ENCODE assay signal across 1 cellular context in the genomic region with DNA sequence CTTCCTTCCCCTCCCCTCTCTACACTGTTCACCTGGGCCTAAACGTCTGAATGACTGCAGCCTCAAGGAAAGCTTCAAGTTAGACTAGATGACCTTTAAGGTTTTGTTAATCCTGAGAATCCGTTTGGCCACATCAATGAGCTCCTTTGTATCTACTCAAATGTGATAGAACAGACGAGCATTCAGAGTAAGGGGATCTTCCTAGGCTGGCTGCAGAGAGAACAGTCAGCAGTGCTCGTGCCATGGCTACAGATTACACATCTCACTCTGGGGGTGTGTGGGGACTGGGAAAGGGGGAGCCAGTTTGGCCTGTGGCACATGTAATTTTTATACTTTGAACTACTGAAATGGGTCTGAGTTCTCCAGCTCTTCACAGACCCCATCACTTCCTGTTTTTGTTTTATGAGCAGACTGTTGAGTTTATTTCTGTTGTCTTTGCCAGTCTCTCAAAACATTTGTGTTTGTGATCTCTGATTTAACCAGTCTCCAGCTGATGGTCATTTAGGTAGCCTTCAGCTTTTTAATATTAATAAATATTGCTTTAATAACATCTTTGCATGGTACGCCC.
TF ChIP-seq lines count a peak whose summit lies in the region.

No MANE protein-coding gene starts in this region.

TF ChIP-seq in GM12878, 131 proteins besides CTCF, POLR2A, EP300 and RAD21 (continues in another document):
- TF ChIP-seq, protein P1, sequence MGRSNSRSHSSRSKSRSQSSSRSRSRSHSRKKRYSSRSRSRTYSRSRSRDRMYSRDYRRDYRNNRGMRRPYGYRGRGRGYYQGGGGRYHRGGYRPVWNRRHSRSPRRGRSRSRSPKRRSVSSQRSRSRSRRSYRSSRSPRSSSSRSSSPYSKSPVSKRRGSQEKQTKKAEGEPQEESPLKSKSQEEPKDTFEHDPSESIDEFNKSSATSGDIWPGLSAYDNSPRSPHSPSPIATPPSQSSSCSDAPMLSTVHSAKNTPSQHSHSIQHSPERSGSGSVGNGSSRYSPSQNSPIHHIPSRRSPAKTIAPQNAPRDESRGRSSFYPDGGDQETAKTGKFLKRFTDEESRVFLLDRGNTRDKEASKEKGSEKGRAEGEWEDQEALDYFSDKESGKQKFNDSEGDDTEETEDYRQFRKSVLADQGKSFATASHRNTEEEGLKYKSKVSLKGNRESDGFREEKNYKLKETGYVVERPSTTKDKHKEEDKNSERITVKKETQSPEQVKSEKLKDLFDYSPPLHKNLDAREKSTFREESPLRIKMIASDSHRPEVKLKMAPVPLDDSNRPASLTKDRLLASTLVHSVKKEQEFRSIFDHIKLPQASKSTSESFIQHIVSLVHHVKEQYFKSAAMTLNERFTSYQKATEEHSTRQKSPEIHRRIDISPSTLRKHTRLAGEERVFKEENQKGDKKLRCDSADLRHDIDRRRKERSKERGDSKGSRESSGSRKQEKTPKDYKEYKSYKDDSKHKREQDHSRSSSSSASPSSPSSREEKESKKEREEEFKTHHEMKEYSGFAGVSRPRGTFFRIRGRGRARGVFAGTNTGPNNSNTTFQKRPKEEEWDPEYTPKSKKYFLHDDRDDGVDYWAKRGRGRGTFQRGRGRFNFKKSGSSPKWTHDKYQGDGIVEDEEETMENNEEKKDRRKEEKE (IDR thresholded peaks at IDR 0.05): no peak
- no peak for TF ChIP-seq NFYA (IDR thresholded peaks at IDR 0.05; ENCODE audit: borderline replicate concordance, low read depth, low read length)
- TF ChIP-seq DPF2 (IDR thresholded peaks at IDR 0.05): 0 out of 2 replicates have a peak, but pooled peaks have one; percentile 17
- TF ChIP-seq, protein P2, sequence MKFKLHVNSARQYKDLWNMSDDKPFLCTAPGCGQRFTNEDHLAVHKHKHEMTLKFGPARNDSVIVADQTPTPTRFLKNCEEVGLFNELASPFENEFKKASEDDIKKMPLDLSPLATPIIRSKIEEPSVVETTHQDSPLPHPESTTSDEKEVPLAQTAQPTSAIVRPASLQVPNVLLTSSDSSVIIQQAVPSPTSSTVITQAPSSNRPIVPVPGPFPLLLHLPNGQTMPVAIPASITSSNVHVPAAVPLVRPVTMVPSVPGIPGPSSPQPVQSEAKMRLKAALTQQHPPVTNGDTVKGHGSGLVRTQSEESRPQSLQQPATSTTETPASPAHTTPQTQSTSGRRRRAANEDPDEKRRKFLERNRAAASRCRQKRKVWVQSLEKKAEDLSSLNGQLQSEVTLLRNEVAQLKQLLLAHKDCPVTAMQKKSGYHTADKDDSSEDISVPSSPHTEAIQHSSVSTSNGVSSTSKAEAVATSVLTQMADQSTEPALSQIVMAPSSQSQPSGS (IDR thresholded peaks at IDR 0.05; ENCODE audit: low read length): no peak
- no peak for TF ChIP-seq BACH1 (IDR thresholded peaks at IDR 0.05; ENCODE audit: borderline replicate concordance)
- TF ChIP-seq NFIC (IDR thresholded peaks at IDR 0.05; ENCODE audit: low read depth, low read length): no peak
- TF ChIP-seq BMI1 (IDR thresholded peaks at IDR 0.05; ENCODE audit: borderline replicate concordance): no peak
- TF ChIP-seq, protein P3, sequence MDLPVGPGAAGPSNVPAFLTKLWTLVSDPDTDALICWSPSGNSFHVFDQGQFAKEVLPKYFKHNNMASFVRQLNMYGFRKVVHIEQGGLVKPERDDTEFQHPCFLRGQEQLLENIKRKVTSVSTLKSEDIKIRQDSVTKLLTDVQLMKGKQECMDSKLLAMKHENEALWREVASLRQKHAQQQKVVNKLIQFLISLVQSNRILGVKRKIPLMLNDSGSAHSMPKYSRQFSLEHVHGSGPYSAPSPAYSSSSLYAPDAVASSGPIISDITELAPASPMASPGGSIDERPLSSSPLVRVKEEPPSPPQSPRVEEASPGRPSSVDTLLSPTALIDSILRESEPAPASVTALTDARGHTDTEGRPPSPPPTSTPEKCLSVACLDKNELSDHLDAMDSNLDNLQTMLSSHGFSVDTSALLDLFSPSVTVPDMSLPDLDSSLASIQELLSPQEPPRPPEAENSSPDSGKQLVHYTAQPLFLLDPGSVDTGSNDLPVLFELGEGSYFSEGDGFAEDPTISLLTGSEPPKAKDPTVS (IDR thresholded peaks at IDR 0.05; ENCODE audit: low read depth, low read length): no peak
- no peak for TF ChIP-seq HDAC6 (IDR thresholded peaks at IDR 0.05; ENCODE audit: unreplicated experiment)
- no peak for TF ChIP-seq SMARCA5 (IDR thresholded peaks at IDR 0.05)
- no peak; the same call in 1 of the 2 replicates for TF ChIP-seq IKZF1 (conservative IDR thresholded peaks at IDR 0.05)
- no peak for TF ChIP-seq LARP7 (IDR thresholded peaks at IDR 0.05)
- TF ChIP-seq CBFB (IDR thresholded peaks at IDR 0.05; ENCODE audit: low read depth): no peak
- no peak for TF ChIP-seq JUND (IDR thresholded peaks at IDR 0.05; ENCODE audit: low read depth, low read length)
- no peak for TF ChIP-seq RB1 (IDR thresholded peaks at IDR 0.05; ENCODE audit: borderline replicate concordance)
- TF ChIP-seq, protein P4, sequence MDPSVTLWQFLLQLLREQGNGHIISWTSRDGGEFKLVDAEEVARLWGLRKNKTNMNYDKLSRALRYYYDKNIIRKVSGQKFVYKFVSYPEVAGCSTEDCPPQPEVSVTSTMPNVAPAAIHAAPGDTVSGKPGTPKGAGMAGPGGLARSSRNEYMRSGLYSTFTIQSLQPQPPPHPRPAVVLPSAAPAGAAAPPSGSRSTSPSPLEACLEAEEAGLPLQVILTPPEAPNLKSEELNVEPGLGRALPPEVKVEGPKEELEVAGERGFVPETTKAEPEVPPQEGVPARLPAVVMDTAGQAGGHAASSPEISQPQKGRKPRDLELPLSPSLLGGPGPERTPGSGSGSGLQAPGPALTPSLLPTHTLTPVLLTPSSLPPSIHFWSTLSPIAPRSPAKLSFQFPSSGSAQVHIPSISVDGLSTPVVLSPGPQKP (IDR thresholded peaks at IDR 0.05; ENCODE audit: low read depth, low read length): no peak
- TF ChIP-seq RUNX3 (IDR thresholded peaks at IDR 0.05; ENCODE audit: low read length): peak; percentile 29; the same call in 1 of the 2 replicates
- TF ChIP-seq NR2C1 (IDR thresholded peaks at IDR 0.05): no peak
- peak; percentile 82 for TF ChIP-seq RFX5 (IDR thresholded peaks at IDR 0.05; ENCODE audit: low read depth, low read length)
- TF ChIP-seq, protein P5, sequence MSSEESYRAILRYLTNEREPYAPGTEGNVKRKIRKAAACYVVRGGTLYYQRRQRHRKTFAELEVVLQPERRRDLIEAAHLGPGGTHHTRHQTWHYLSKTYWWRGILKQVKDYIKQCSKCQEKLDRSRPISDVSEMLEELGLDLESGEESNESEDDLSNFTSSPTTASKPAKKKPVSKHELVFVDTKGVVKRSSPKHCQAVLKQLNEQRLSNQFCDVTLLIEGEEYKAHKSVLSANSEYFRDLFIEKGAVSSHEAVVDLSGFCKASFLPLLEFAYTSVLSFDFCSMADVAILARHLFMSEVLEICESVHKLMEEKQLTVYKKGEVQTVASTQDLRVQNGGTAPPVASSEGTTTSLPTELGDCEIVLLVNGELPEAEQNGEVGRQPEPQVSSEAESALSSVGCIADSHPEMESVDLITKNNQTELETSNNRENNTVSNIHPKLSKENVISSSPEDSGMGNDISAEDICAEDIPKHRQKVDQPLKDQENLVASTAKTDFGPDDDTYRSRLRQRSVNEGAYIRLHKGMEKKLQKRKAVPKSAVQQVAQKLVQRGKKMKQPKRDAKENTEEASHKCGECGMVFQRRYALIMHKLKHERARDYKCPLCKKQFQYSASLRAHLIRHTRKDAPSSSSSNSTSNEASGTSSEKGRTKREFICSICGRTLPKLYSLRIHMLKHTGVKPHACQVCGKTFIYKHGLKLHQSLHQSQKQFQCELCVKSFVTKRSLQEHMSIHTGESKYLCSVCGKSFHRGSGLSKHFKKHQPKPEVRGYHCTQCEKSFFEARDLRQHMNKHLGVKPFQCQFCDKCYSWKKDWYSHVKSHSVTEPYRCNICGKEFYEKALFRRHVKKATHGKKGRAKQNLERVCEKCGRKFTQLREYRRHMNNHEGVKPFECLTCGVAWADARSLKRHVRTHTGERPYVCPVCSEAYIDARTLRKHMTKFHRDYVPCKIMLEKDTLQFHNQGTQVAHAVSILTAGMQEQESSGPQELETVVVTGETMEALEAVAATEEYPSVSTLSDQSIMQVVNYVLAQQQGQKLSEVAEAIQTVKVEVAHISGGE (CRISPR knock-in tag; IDR thresholded peaks at IDR 0.05): no peak
- TF ChIP-seq NFXL1 (IDR thresholded peaks at IDR 0.05; ENCODE audit: borderline replicate concordance): no peak
- TF ChIP-seq, protein P6, sequence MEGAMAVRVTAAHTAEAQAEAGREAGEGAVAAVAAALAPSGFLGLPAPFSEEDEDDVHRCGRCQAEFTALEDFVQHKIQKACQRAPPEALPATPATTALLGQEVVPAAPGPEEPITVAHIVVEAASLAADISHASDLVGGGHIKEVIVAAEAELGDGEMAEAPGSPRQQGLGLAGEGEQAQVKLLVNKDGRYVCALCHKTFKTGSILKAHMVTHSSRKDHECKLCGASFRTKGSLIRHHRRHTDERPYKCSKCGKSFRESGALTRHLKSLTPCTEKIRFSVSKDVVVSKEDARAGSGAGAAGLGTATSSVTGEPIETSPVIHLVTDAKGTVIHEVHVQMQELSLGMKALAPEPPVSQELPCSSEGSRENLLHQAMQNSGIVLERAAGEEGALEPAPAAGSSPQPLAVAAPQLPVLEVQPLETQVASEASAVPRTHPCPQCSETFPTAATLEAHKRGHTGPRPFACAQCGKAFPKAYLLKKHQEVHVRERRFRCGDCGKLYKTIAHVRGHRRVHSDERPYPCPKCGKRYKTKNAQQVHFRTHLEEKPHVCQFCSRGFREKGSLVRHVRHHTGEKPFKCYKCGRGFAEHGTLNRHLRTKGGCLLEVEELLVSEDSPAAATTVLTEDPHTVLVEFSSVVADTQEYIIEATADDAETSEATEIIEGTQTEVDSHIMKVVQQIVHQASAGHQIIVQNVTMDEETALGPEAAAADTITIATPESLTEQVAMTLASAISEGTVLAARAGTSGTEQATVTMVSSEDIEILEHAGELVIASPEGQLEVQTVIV (IDR thresholded peaks at IDR 0.05; ENCODE audit: borderline replicate concordance, partially characterized antibody): no peak
- TF ChIP-seq ZSCAN29 (IDR thresholded peaks at IDR 0.05): no peak
- TF ChIP-seq, protein P7, sequence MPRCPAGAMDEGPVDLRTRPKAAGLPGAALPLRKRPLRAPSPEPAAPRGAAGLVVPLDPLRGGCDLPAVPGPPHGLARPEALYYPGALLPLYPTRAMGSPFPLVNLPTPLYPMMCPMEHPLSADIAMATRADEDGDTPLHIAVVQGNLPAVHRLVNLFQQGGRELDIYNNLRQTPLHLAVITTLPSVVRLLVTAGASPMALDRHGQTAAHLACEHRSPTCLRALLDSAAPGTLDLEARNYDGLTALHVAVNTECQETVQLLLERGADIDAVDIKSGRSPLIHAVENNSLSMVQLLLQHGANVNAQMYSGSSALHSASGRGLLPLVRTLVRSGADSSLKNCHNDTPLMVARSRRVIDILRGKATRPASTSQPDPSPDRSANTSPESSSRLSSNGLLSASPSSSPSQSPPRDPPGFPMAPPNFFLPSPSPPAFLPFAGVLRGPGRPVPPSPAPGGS (IDR thresholded peaks at IDR 0.05; ENCODE audit: borderline replicate concordance, insufficient read depth, low read depth, low read length, poor library complexity, severe bottlenecking): no peak
- TF ChIP-seq, protein P8, sequence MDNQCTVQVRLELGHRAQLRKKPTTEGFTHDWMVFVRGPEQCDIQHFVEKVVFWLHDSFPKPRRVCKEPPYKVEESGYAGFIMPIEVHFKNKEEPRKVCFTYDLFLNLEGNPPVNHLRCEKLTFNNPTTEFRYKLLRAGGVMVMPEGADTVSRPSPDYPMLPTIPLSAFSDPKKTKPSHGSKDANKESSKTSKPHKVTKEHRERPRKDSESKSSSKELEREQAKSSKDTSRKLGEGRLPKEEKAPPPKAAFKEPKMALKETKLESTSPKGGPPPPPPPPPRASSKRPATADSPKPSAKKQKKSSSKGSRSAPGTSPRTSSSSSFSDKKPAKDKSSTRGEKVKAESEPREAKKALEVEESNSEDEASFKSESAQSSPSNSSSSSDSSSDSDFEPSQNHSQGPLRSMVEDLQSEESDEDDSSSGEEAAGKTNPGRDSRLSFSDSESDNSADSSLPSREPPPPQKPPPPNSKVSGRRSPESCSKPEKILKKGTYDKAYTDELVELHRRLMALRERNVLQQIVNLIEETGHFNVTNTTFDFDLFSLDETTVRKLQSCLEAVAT (IDR thresholded peaks at IDR 0.05): no peak
- TF ChIP-seq GABPA (IDR thresholded peaks at IDR 0.05; ENCODE audit: low read depth): no peak
- TF ChIP-seq, protein P9, sequence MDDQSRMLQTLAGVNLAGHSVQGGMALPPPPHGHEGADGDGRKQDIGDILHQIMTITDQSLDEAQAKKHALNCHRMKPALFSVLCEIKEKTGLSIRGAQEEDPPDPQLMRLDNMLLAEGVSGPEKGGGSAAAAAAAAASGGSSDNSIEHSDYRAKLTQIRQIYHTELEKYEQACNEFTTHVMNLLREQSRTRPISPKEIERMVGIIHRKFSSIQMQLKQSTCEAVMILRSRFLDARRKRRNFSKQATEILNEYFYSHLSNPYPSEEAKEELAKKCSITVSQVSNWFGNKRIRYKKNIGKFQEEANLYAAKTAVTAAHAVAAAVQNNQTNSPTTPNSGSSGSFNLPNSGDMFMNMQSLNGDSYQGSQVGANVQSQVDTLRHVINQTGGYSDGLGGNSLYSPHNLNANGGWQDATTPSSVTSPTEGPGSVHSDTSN (IDR thresholded peaks at IDR 0.05; ENCODE audit: insufficient replicate concordance, low read depth, low read length): no peak
- TF ChIP-seq ZBED1 (IDR thresholded peaks at IDR 0.05; ENCODE audit: borderline replicate concordance): no peak
- TF ChIP-seq, protein P10, sequence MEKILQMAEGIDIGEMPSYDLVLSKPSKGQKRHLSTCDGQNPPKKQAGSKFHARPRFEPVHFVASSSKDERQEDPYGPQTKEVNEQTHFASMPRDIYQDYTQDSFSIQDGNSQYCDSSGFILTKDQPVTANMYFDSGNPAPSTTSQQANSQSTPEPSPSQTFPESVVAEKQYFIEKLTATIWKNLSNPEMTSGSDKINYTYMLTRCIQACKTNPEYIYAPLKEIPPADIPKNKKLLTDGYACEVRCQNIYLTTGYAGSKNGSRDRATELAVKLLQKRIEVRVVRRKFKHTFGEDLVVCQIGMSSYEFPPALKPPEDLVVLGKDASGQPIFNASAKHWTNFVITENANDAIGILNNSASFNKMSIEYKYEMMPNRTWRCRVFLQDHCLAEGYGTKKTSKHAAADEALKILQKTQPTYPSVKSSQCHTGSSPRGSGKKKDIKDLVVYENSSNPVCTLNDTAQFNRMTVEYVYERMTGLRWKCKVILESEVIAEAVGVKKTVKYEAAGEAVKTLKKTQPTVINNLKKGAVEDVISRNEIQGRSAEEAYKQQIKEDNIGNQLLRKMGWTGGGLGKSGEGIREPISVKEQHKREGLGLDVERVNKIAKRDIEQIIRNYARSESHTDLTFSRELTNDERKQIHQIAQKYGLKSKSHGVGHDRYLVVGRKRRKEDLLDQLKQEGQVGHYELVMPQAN (conservative IDR thresholded peaks at IDR 0.05): no peak
- no peak for TF ChIP-seq HCFC1 (IDR thresholded peaks at IDR 0.05; ENCODE audit: low read length)
- no peak for TF ChIP-seq YY1 (IDR thresholded peaks at IDR 0.05; ENCODE audit: low read depth, low read length)
- TF ChIP-seq, protein P11, sequence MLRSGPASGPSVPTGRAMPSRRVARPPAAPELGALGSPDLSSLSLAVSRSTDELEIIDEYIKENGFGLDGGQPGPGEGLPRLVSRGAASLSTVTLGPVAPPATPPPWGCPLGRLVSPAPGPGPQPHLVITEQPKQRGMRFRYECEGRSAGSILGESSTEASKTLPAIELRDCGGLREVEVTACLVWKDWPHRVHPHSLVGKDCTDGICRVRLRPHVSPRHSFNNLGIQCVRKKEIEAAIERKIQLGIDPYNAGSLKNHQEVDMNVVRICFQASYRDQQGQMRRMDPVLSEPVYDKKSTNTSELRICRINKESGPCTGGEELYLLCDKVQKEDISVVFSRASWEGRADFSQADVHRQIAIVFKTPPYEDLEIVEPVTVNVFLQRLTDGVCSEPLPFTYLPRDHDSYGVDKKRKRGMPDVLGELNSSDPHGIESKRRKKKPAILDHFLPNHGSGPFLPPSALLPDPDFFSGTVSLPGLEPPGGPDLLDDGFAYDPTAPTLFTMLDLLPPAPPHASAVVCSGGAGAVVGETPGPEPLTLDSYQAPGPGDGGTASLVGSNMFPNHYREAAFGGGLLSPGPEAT (IDR thresholded peaks at IDR 0.05; ENCODE audit: low read depth): no peak
- peak; percentile 34; the same call in 1 of the 2 replicates for TF ChIP-seq POLR2AphosphoS5 (IDR thresholded peaks at IDR 0.05; ENCODE audit: low read length)
